In genomic region chr17:81294512-81295030, GRCh38 we compare ENCODE assay signal across 8 cellular contexts. TPM values are rescaled to one million over a fixed set of nuclear protein-coding genes. Genes with fewer than 3 reads are reported as not detected.
DNase-seq lines count a peak whose midpoint lies in the region; ATAC-seq and TF ChIP-seq lines count a peak whose summit lies in the region.

No MANE protein-coding gene starts in this region.

- H3K9me3 ChIP-seq in A673 (ENCODE audit: low read depth, low read length, poor library complexity, severe bottlenecking) (no peaks in the 10 kb centered on the region), Loucy (ENCODE audit: insufficient read depth, low read depth, low read length) (no peaks in the 10 kb centered on the region)

- CTCF ChIA-PET in A673 (lab: Charles Lee) = no interaction called here

- peak overlapping the region; percentile 83 for H3K9ac ChIP-seq in Loucy (ENCODE audit: low read depth, low read length, poor library complexity, severe bottlenecking)

- H3K4me1 Mint-ChIP-seq in immature natural killer cell = peaks cover 35 to 47% of the 10 kb centered on the region in 2 donors
- peaks cover 27 to 46% of the 10 kb centered on the region in 2 donors for H3K4me1 Mint-ChIP-seq in stimulated activated naive B cell treated with anti-CD40 and anti-IgM and Interleukin-4, amounts not matched to agents 10 μg/mL and 1 μg/mL and 100 μg/mL, for 72 hours

- H3K27ac Mint-ChIP-seq in immature natural killer cell = peak overlapping the region; percentile 77 to 99 (median 87)
- peak overlapping the region; percentile 91 for H3K27ac Mint-ChIP-seq in stimulated activated naive B cell treated with anti-CD40 and anti-IgM and Interleukin-4, amounts not matched to agents 10 μg/mL and 1 μg/mL and 100 μg/mL, for 72 hours

- peak; percentile 3 for ATAC-seq in GM19351 (IDR thresholded peaks at IDR 0.05; ENCODE audit: unreplicated experiment)
- peak; percentile 3 to 15 for ATAC-seq in stimulated activated naive B cell treated with anti-CD40 and anti-IgM and Interleukin-4, amounts not matched to agents 10 μg/mL and 1 μg/mL and 100 μg/mL, for 72 hours (replicated peaks)

- H2AFZ ChIP-seq in Loucy (ENCODE audit: low read length) = no peak overlapping the region; the same call in 1 of the 2 replicates

- H3K27ac ChIP-seq in A673 (ENCODE audit: low read depth, low read length, poor library complexity, severe bottlenecking) (peak overlapping the region; percentile 92), angular gyrus (ENCODE audit: low read depth, low read length) (peak overlapping the region; percentile 89)

- no peaks in the 10 kb centered on the region for H3K36me3 ChIP-seq in A673 (ENCODE audit: insufficient read depth, low read length, poor library complexity, severe bottlenecking)
- H3K36me3 ChIP-seq in Loucy (ENCODE audit: insufficient read depth, low read length) = no peaks in the 10 kb centered on the region

- intact Hi-C loops in A673 (cut with micrococcal nuclease; ENCODE audit: unreplicated experiment) = loop anchor here (5.0 to 10.0 kb wide), 2 partner anchors 100 to 178 kb away; partner anchors contain the start of gene BAHCC1

- no peaks in the 10 kb centered on the region for H3K9me3 Mint-ChIP-seq in immature natural killer cell
- no peaks in the 10 kb centered on the region for H3K9me3 Mint-ChIP-seq in stimulated activated naive B cell treated with anti-CD40 and anti-IgM and Interleukin-4, amounts not matched to agents 10 μg/mL and 1 μg/mL and 100 μg/mL, for 72 hours

- H3K4me3 Mint-ChIP-seq in immature natural killer cell = peak overlapping the region; percentile 86 to 92 (median 89)
- H3K4me3 Mint-ChIP-seq in stimulated activated naive B cell treated with anti-CD40 and anti-IgM and Interleukin-4, amounts not matched to agents 10 μg/mL and 1 μg/mL and 100 μg/mL, for 72 hours = peak overlapping the region; percentile 88 to 99

- peaks cover 53% of the 10 kb centered on the region for H3K79me2 ChIP-seq in Loucy (ENCODE audit: insufficient read depth, low read length)

- H3K4me1 ChIP-seq in A673 (ENCODE audit: insufficient read depth, low read length, poor library complexity, severe bottlenecking) (peaks cover 7% of the 10 kb centered on the region), Loucy (ENCODE audit: insufficient read depth, low read length, poor library complexity, severe bottlenecking) (peaks cover 8% of the 10 kb centered on the region)

- no TSS peak for BruUV-seq in A673 (replicated peaks; lab: Mats Ljungman, UMichigan)

- H3K27me3 ChIP-seq in A673 (replicated peaks; ENCODE audit: insufficient read depth, low read depth, low read length, poor library complexity) = no peaks in the 10 kb centered on the region
- H3K27me3 ChIP-seq in Loucy (ENCODE audit: insufficient read depth, low read length, poor library complexity, severe bottlenecking) = no peaks in the 10 kb centered on the region

- POLR2A ChIA-PET in A673 (lab: Charles Lee; ENCODE audit: low non-redundant PET) = no interaction called here

- peaks cover 0 to 7% (median 2%) of the 10 kb centered on the region in 3 donors for H3K27me3 Mint-ChIP-seq in immature natural killer cell (ENCODE audit: low read depth in 3 of 3)
- no peaks in the 10 kb centered on the region for H3K27me3 Mint-ChIP-seq in stimulated activated naive B cell treated with anti-CD40 and anti-IgM and Interleukin-4, amounts not matched to agents 10 μg/mL and 1 μg/mL and 100 μg/mL, for 72 hours

- DNase-seq in A673 (ENCODE audit: low spot score) = no peak
- DNase-seq in immature natural killer cell = no peak
- no peak for DNase-seq in stimulated activated naive B cell treated with anti-CD40 and anti-IgM and Interleukin-4, amounts not matched to agents 10 μg/mL and 1 μg/mL and 100 μg/mL, for 72 hours
- no peak for DNase-seq in GDM1 (lab: John Stamatoyannopoulos, UW)
- DNase-seq in mesenteric fat pad (ENCODE audit: low spot score) = no peak

- peak overlapping the region; percentile 93 for H3K4me2 ChIP-seq in Loucy (ENCODE audit: low read depth, low read length, poor library complexity, severe bottlenecking)

- no peaks in the 10 kb centered on the region for H3F3A ChIP-seq in Loucy (ENCODE audit: low read depth)

- TF ChIP-seq CTCF in A673 (conservative IDR thresholded peaks at IDR 0.05; ENCODE audit: low read depth, low read length) (no peak), Loucy (conservative IDR thresholded peaks at IDR 0.05; ENCODE audit: low read length) (no peak)

- H3K9me2 ChIP-seq in Loucy (replicated peaks; ENCODE audit: low read depth, low read length) = no peaks in the 10 kb centered on the region

- H3K4me3 ChIP-seq in A673 (ENCODE audit: low read depth, low read length, poor library complexity, severe bottlenecking) = peak overlapping the region; percentile 100
- peak overlapping the region; percentile 89 for H3K4me3 ChIP-seq in Loucy (ENCODE audit: low read length, poor library complexity, severe bottlenecking)

- no peaks in the 10 kb centered on the region for H4K20me1 ChIP-seq in Loucy (ENCODE audit: insufficient read depth, low read length, poor library complexity, severe bottlenecking)

- peaks cover 0 to 4% (median 0%) of the 10 kb centered on the region in 3 donors for H3K36me3 Mint-ChIP-seq in immature natural killer cell
- peaks cover 15 to 17% of the 10 kb centered on the region in 2 donors for H3K36me3 Mint-ChIP-seq in stimulated activated naive B cell treated with anti-CD40 and anti-IgM and Interleukin-4, amounts not matched to agents 10 μg/mL and 1 μg/mL and 100 μg/mL, for 72 hours

RNA-seq across cellular contexts. Expression of gene SLC38A10, which starts 0.5 kb away (rescaled TPM):
- 75.1 and 77.3 TPM in 2 replicates for total RNA-seq in A673 (2021)
- 10 to 100 TPM; 46.8 to 98.7 (median 46.8) TPM for polyA plus RNA-seq in immature natural killer cell
- total RNA-seq in mesenteric fat pad = 88.0 TPM

RNA-seq across cellular contexts. Expression of gene NDUFAF8, which starts 55.5 kb away (rescaled TPM):
- total RNA-seq in A673 (2021) (58.6 and 64.9 TPM in 2 replicates), mesenteric fat pad (46.2 TPM)
- 100 to 1,000 TPM in 1 of 3 donors, 10 to 100 TPM in 2; 61.2 to 121 (median 67.8) TPM for polyA plus RNA-seq in immature natural killer cell

RNA-seq across cellular contexts. Expression of gene TEPSIN, which starts 55.7 kb away (rescaled TPM):
- total RNA-seq in A673 (2021) (33.6 and 36.1 TPM in 2 replicates), mesenteric fat pad (23.1 TPM)
- polyA plus RNA-seq in immature natural killer cell = 1 to 10 TPM; 1.6 to 7.3 (median 5.0) TPM
